Comparison of ENCODE assay signal across 16 cellular contexts in genomic region chr9:100600511-100601079, GRCh38. TPM values are rescaled to one million over a fixed set of nuclear protein-coding genes. Genes with fewer than 3 reads are reported as not detected.
A peak's percentile ranks its signal among the peaks of the same experiment; 100 is the strongest.
DNase-seq lines count a peak whose midpoint lies in the region; ATAC-seq, FAIRE-seq and TF ChIP-seq lines count a peak whose summit lies in the region.
"Had no signal": no experiment of that assay in that cellular context is flagged by ENCODE, and none has a peak within 500 bp of the region (broad histone marks: within the 10 kb centered on the region; RNA-seq: fewer than 3 reads in every experiment).

No MANE protein-coding gene starts in this region.

- ATAC-seq in HG03442 (IDR thresholded peaks at IDR 0.05; ENCODE audit: unreplicated experiment) = no peak

- H3K23ac ChIP-seq in H1 (ENCODE audit: insufficient read length) = no peak overlapping the region

- intact Hi-C loops in posterior vena cava (cut with DNase I) = no loop called here

- peaks cover 5% of the 10 kb centered on the region; the same call in 1 of the 2 replicates for H3K23me2 ChIP-seq in H1 (ENCODE audit: low read depth, low read length)

- H4K91ac ChIP-seq in H1 (replicated peaks; ENCODE audit: insufficient read length, low read length) = no peak overlapping the region

- no peak for TF ChIP-seq CTCF in H1 (IDR thresholded peaks at IDR 0.05; ENCODE audit: control extremely low read depth in 1 of 3, insufficient read depth in 1 of 3, low read depth in 1 of 3, low read length in 3 of 3)

- no peaks in the 10 kb centered on the region for H3K79me1 ChIP-seq in H1 (ENCODE audit: low read depth, low read length)

- DNase-seq in NCI-H82 (lab: John Stamatoyannopoulos, UW) (peak; percentile 58), NCI-H82 treated with DMSO at 0.1 percent for 48 hours (lab: John Stamatoyannopoulos, UW; ENCODE audit: unreplicated experiment) (no peak), NCI-H2171 (lab: John Stamatoyannopoulos, UW) (peak; percentile 23), H1 (ENCODE audit: low read depth in 1 of 2, low spot score in 2 of 2) (no peak), posterior vena cava (ENCODE audit: low spot score) (peak; percentile 75), caudate nucleus (lab: John Stamatoyannopoulos, UW) (no peak)
- no peak for DNase-seq in stimulated activated naive CD4-positive, alpha-beta T cell (lab: John Stamatoyannopoulos, UW)
- DNase-seq: activated effector memory CD4-positive, alpha-beta T cell treated with Interleukin-2 at 50 U/mL for 16 hours; activated naive CD8-positive, alpha-beta T cell treated with anti-CD3 and anti-CD28 coated beads, Interleukin-2, amount 10 ng/mL, durations not matched to agents 7 days and 5 days; Right ventricle myocardium superior had no signal

- H4K20me1 ChIP-seq in H1 (replicated peaks in 1 of 2; ENCODE audit: control insufficient read depth in 1 of 2, insufficient read depth in 2 of 2, low read length in 2 of 2) = no peaks in the 10 kb centered on the region

- CTCF ChIA-PET in H1 (lab: Charles Lee; ENCODE audit: partially characterized antibody) = interaction anchor here (0.8 to 4.4 kb wide), 40 partner anchors 10 to 886 kb away, joined by 3 to 49 read pairs (median 6); a partner anchor contains a TSS

- no peak overlapping the region for H3K4me2 ChIP-seq in H1 (ENCODE audit: insufficient read depth in 1 of 2, low read depth in 2 of 2, low read length in 2 of 2)
- H3K4me2 ChIP-seq: A549 had no signal

- no peak overlapping the region for H4K5ac ChIP-seq in H1 (ENCODE audit: insufficient read length, low read depth, low read length)

- H3K4ac ChIP-seq in H1 (replicated peaks; ENCODE audit: insufficient read length, low read depth, low read length) = no peak overlapping the region

- no peaks in the 10 kb centered on the region for H3K27me3 ChIP-seq in H1 (replicated peaks in 1 of 4; ENCODE audit: control insufficient read depth in 3 of 4, extremely low read depth in 1 of 4, insufficient read depth in 3 of 4, low read length in 3 of 4)
- H3K27me3 ChIP-seq: stomach had no signal

- peaks cover 3 to 14% (median 10%) of the 10 kb centered on the region in 4 experiments; a peak in 5 of 7 replicates for H3K4me1 ChIP-seq in H1 (replicated peaks in 1 of 4; ENCODE audit: control insufficient read depth in 3 of 4, insufficient read depth in 4 of 4, low read length in 3 of 4)

- no peak overlapping the region for H3K56ac ChIP-seq in H1 (replicated peaks; ENCODE audit: insufficient read length, low read depth, low read length)

- H3K9me3 ChIP-seq in H1 (ENCODE audit: insufficient read depth in 2 of 2, low read depth in 1 of 2, low read length in 1 of 2) = no peaks in the 10 kb centered on the region
- H3K9me3 ChIP-seq: A549, Caco-2, stomach had no signal

- TF ChIP-seq POLR2A in H1 (IDR thresholded peaks at IDR 0.05; ENCODE audit: control extremely low read depth in 1 of 2, low read depth in 2 of 2, low read length in 2 of 2) = no peak

- H3K36me3 ChIP-seq in H1 (ENCODE audit: control insufficient read depth in 2 of 4, insufficient read depth in 4 of 4, low read length in 3 of 4) = no peaks in the 10 kb centered on the region
- H3K36me3 ChIP-seq: stomach had no signal

- no peak for FAIRE-seq in H1 (lab: Jason Lieb, UNC)
- FAIRE-seq: A549, frontal cortex had no signal

- peak overlapping the region; percentile 57; the same call in 1 of the 2 replicates for H2BK20ac ChIP-seq in H1 (ENCODE audit: low read length)

- POLR2A ChIA-PET in H1 (lab: Charles Lee; ENCODE audit: partially characterized antibody) = interaction anchor here (0.8 to 2.4 kb wide), 4 partner anchors 9 to 249 kb away, joined by 3 to 7 read pairs (median 5); partner anchors contain the start of gene TEX10

- H3K9ac ChIP-seq in H1 (replicated peaks in 1 of 4; ENCODE audit: extremely low read depth in 1 of 4, low read depth in 3 of 4, low read length in 3 of 4) = no peak overlapping the region

- no peaks in the 10 kb centered on the region for H3K79me2 ChIP-seq in H1 (ENCODE audit: control insufficient read depth in 1 of 2, insufficient read depth in 2 of 2, low read length in 2 of 2)

- H3K18ac ChIP-seq in H1 (ENCODE audit: extremely low read depth, low read length) = no peak overlapping the region

- H2AK5ac ChIP-seq in H1 (ENCODE audit: low read depth, low read length) = no peak overlapping the region

- H3K14ac ChIP-seq in H1 (ENCODE audit: insufficient read length) = no peak overlapping the region

- no peak overlapping the region for H4K8ac ChIP-seq in H1 (ENCODE audit: extremely low read depth, insufficient read depth, low read length)

- WGBS in H1 (ENCODE audit: extremely low coverage in 1 of 2, insufficient coverage in 1 of 2, insufficient read length in 1 of 2, insufficient replicate concordance in 2 of 2, low coverage in 1 of 2, low lambda C conversion rate in 2 of 2, missing lambda C conversion rate in 1 of 2), 2 experiments = 85% methylated on average over 7 of the region's 7 CpGs; no CpG with 5 or more reads in 1 of the 2 experiments

- no peak overlapping the region for H2BK15ac ChIP-seq in H1 (ENCODE audit: low read length)

- no peak overlapping the region for H2AFZ ChIP-seq in H1 (ENCODE audit: low read length)

- no peak overlapping the region for H2BK5ac ChIP-seq in H1 (ENCODE audit: low read depth, low read length)

- no peak overlapping the region for H3K4me3 ChIP-seq in H1 (ENCODE audit: extremely low read depth in 1 of 4, insufficient read depth in 2 of 4, low read depth in 3 of 4, low read length in 4 of 4)
- H3K4me3 ChIP-seq: A549, lung, stomach had no signal

- H2BK120ac ChIP-seq in H1 (replicated peaks; ENCODE audit: low read depth, low read length) = no peak overlapping the region

- no peak overlapping the region; the same call in 1 of the 2 replicates for H2BK12ac ChIP-seq in H1 (ENCODE audit: low read depth, low read length)

- H3K27ac ChIP-seq in H1 (ENCODE audit: low read depth, low read length) (no peak overlapping the region), caudate nucleus (ENCODE audit: low read depth, low read length) (no peak overlapping the region)
- H3K27ac ChIP-seq: A549, stomach had no signal

- TF ChIP-seq RAD21 in H1 (IDR thresholded peaks at IDR 0.05 in 1 of 2, conservative IDR thresholded peaks at IDR 0.05 in 1 of 2; ENCODE audit: low read depth in 2 of 2, low read length in 2 of 2) = no peak

- TF ChIP-seq EP300 in H1 (IDR thresholded peaks at IDR 0.05; ENCODE audit: borderline replicate concordance in 1 of 2, low read depth in 2 of 2, low read length in 2 of 2) = no peak

TF ChIP-seq in H1, 55 proteins besides CTCF, POLR2A, EP300 and RAD21:
- TF ChIP-seq FOSL1 (IDR thresholded peaks at IDR 0.05; ENCODE audit: insufficient read depth, low read depth, low read length) = no peak
- no peak for TF ChIP-seq BCL11A (IDR thresholded peaks at IDR 0.05; ENCODE audit: low read depth in 2 of 2, low read length in 2 of 2)
- no peak for TF ChIP-seq BACH1 (IDR thresholded peaks at IDR 0.05; ENCODE audit: low read length)
- TF ChIP-seq SIN3A (conservative IDR thresholded peaks at IDR 0.05 in 1 of 2, IDR thresholded peaks at IDR 0.05 in 1 of 2; ENCODE audit: low read depth in 1 of 2, low read length in 2 of 2) = no peak
- no peak for TF ChIP-seq CREB1 (IDR thresholded peaks at IDR 0.05)
- TF ChIP-seq RFX5 (IDR thresholded peaks at IDR 0.05; ENCODE audit: borderline replicate concordance, low read depth, low read length) = no peak
- no peak for TF ChIP-seq BRCA1 (IDR thresholded peaks at IDR 0.05; ENCODE audit: low read depth, low read length)
- no peak for TF ChIP-seq HDAC6 (IDR thresholded peaks at IDR 0.05; ENCODE audit: low read depth, low read length)
- no peak for TF ChIP-seq USF2 (IDR thresholded peaks at IDR 0.05; ENCODE audit: low read length)
- TF ChIP-seq YY1 (IDR thresholded peaks at IDR 0.05; ENCODE audit: low read depth, low read length) = no peak
- TF ChIP-seq TCF12 (IDR thresholded peaks at IDR 0.05; ENCODE audit: low read depth, low read length) = no peak
- TF ChIP-seq GABPA (IDR thresholded peaks at IDR 0.05; ENCODE audit: borderline replicate concordance, insufficient read depth, low read length) = no peak
- TF ChIP-seq CHD1 (IDR thresholded peaks at IDR 0.05; ENCODE audit: low read depth, low read length) = no peak
- TF ChIP-seq KDM4A (IDR thresholded peaks at IDR 0.05; ENCODE audit: low read depth, low read length, severe bottlenecking) = no peak
- no peak for TF ChIP-seq NRF1 (IDR thresholded peaks at IDR 0.05; ENCODE audit: low read depth, low read length)
- TF ChIP-seq EGR1 (IDR thresholded peaks at IDR 0.05; ENCODE audit: borderline replicate concordance, low read depth, low read length) = no peak
- no peak for TF ChIP-seq SP1 (IDR thresholded peaks at IDR 0.05; ENCODE audit: low read depth, low read length)
- no peak for TF ChIP-seq SUZ12 (IDR thresholded peaks at IDR 0.05; ENCODE audit: low read length)

RNA-seq across cellular contexts. Expression of gene CAVIN4, which starts 22.7 kb away (rescaled TPM):
- total RNA-seq in H1 (2021; fragmentation: NEBNext Ultra II Directional; extraction: Animal tissue kit (Norgen Biotek cat#: 25700)) = 8.0 and 9.1 TPM in 2 replicates
- polyA plus RNA-seq in H1 (2011; rRNA removed) = 1.8 and 2.3 TPM in 2 replicates
- polyA plus RNA-seq in H1 (2011; cell fraction: cytosol; rRNA removed) = 4.4 TPM
- polyA plus RNA-seq in H1 (2011; cell fraction: nucleus; rRNA removed) = 4.1 TPM
- polyA plus RNA-seq in H1 (2012, experiment 1 of 2) = 5.8 to 11.9 TPM (median 6.2 TPM) in 4 replicates
- 0.26 TPM for polyA plus RNA-seq in H1 (2012, experiment 2 of 2)
- polyA plus RNA-seq in H1 (2013, experiment 1 of 2) = 6.5 TPM
- polyA plus RNA-seq in H1 (2013, experiment 2 of 2) = 6.6 TPM
- polyA minus RNA-seq in H1 (2011; rRNA and poly(A)+ RNA removed) = 3.7 and 4.7 TPM in 2 replicates
- polyA minus RNA-seq in H1 (2011; cell fraction: cytosol; rRNA and poly(A)+ RNA removed) = 1.9 TPM
- polyA minus RNA-seq in H1 (2011; cell fraction: nucleus; rRNA and poly(A)+ RNA removed) = 16.7 TPM
- 1 to 10 TPM in 1 of 2 donors, under 1 TPM in 1; 0.51 to 1.5 TPM for total RNA-seq in posterior vena cava

Comparison
In these comparisons a context has a peak if more than half of its experiments do, and no peak if none do; other contexts are left out.
1. DNase-seq: peak in NCI-H82 (single experiment), NCI-H2171 (single experiment) and posterior vena cava (single experiment); none in NCI-H82 treated with DMSO at 0.1 percent for 48 hours (single experiment), H1 (0 of 2), caudate nucleus (0 of 61) and stimulated activated naive CD4-positive, alpha-beta T cell (0 of 6).